In genomic region chr2:166405569-166405926, GRCh38 we compare ENCODE assay signal across 18 cellular contexts.
"Had no signal": no experiment of that assay in that cellular context is flagged by ENCODE, and none has a peak within 500 bp of the region (broad histone marks: within the 10 kb centered on the region; RNA-seq: fewer than 3 reads in every experiment).

No MANE protein-coding gene starts in this region.

- DNase-seq: dermis blood vessel endothelial cell; dorsolateral prefrontal cortex; effector CD4-positive, alpha-beta T cell; effector memory CD4-positive, alpha-beta T cell; foreskin keratinocyte; gastrocnemius medialis; glutamatergic neuron; head of caudate nucleus; heart right ventricle; hippocampal formation; left cardiac atrium; left lung; left ventricle myocardium superior; lower lobe of right lung; mucosa of descending colon; naive B cell had no signal

- H3K4me1 ChIP-seq: esophagus muscularis mucosa, gastrocnemius medialis, heart right ventricle, left lung, lower lobe of right lung had no signal

- H3K4me3 ChIP-seq: coronary artery, dorsolateral prefrontal cortex, esophagus muscularis mucosa, gastrocnemius medialis, heart right ventricle, left lung, lower lobe of right lung, mucosa of descending colon had no signal

- H3K36me3 ChIP-seq: esophagus muscularis mucosa, gastrocnemius medialis, left lung, lower lobe of right lung had no signal

- ATAC-seq: foreskin keratinocyte, gastrocnemius medialis, heart right ventricle, left cardiac atrium, left lung, left ventricle myocardium superior, lower lobe of right lung, mucosa of descending colon had no signal

- H3K27ac ChIP-seq: coronary artery, dorsolateral prefrontal cortex, esophagus muscularis mucosa, foreskin keratinocyte, gastrocnemius medialis, heart right ventricle, left lung, lower lobe of right lung had no signal

- H3K27me3 ChIP-seq: dorsolateral prefrontal cortex, esophagus muscularis mucosa, foreskin keratinocyte, gastrocnemius medialis, heart right ventricle, left lung had no signal

- H3K9me3 ChIP-seq: esophagus muscularis mucosa, gastrocnemius medialis, heart right ventricle, left lung, lower lobe of right lung, mucosa of descending colon had no signal
